27 cellular contexts compared by ENCODE assay signal in the genomic region with DNA sequence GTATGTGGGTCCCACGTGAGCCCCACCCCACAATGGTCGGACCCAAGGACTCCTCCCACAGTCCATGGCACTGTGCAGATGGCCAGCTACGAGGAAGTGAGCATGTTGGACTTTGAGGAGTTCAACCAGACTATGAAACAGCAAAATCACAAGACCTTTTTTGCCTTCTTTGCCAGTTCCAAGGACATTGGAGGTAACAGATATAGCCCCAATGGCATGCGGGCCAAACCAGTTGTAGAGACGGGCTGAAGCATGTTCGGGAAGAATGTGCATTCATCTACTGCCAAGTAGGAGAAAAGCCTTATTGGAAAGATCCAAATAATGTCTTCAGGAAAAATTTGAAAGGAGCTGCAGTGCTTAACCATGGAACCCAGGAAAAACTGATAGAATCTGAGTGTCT. TPM values are rescaled to one million over a fixed set of nuclear protein-coding genes. Genes with fewer than 3 reads are reported as not detected.
"Had no signal": no experiment of that assay in that cellular context is flagged by ENCODE, and none has a peak within 500 bp of the region (broad histone marks: within the 10 kb centered on the region; RNA-seq: fewer than 3 reads in every experiment).

No MANE protein-coding gene starts in this region.

- H3K4me1 Mint-ChIP-seq: naive thymus-derived CD4-positive, alpha-beta T cell; nephron; stimulated activated naive CD8-positive, alpha-beta T cell treated with anti-CD3 and anti-CD28 coated beads, Interleukin-15, amount 100 ng/mL, for 72 hours had no signal

- DNase-seq: dermis blood vessel endothelial cell; effector memory CD4-positive, alpha-beta T cell; erythroblast; foreskin fibroblast; heart left ventricle; left cardiac atrium; left lung; mesendoderm; midbrain; naive thymus-derived CD4-positive, alpha-beta T cell; nucleus accumbens; ovary; right lobe of liver; small intestine; stimulated activated CD4-positive, alpha-beta T cell treated with anti-CD3 and anti-CD28 coated beads, Interleukin-15, amount 100 ng/mL, for 24 hours; stimulated activated CD4-positive, alpha-beta T cell treated with anti-CD3 and anti-CD28 coated beads, Interleukin-4, amount 100 ng/mL, for 1 hour; stimulated activated CD8-positive, alpha-beta memory T cell treated with anti-CD3 and anti-CD28 coated beads, Interleukin-4, amount 100 ng/mL, for 48 hours; stimulated activated naive CD4-positive, alpha-beta T cell; stimulated activated naive CD8-positive, alpha-beta T cell treated with anti-CD3 and anti-CD28 coated beads, Interleukin-15, amount 100 ng/mL, for 72 hours had no signal

- H3K9ac ChIP-seq: neural progenitor cell had no signal

- ATAC-seq: gastroesophageal sphincter; heart left ventricle; left cardiac atrium; left lung; naive thymus-derived CD4-positive, alpha-beta T cell; right lobe of liver; stimulated activated naive CD8-positive, alpha-beta T cell treated with anti-CD3 and anti-CD28 coated beads, Interleukin-15, amount 100 ng/mL, for 72 hours had no signal

- H3K4me3 ChIP-seq: coronary artery, gastroesophageal sphincter, heart left ventricle, hepatocyte, left lung, neural progenitor cell, ovary, right lobe of liver, suprapubic skin, vagina had no signal

- H3K27me3 ChIP-seq: neural progenitor cell, ovary, right lobe of liver, vagina had no signal

- H3K4me3 Mint-ChIP-seq: naive thymus-derived CD4-positive, alpha-beta T cell; nephron; neural progenitor cell; stimulated activated naive CD8-positive, alpha-beta T cell treated with anti-CD3 and anti-CD28 coated beads, Interleukin-15, amount 100 ng/mL, for 72 hours had no signal

- H3K9me3 ChIP-seq: gastroesophageal sphincter, heart left ventricle, left lung, ovary, right lobe of liver, suprapubic skin, vagina had no signal

- H3K4me2 ChIP-seq: hepatocyte, neural progenitor cell had no signal

- H3K4me1 ChIP-seq: gastroesophageal sphincter, heart left ventricle, left lung, neural progenitor cell, right lobe of liver, suprapubic skin, vagina had no signal

- H3K27ac ChIP-seq: coronary artery, gastroesophageal sphincter, heart left ventricle, hepatocyte, left lung, neural progenitor cell, ovary, right lobe of liver, suprapubic skin, vagina had no signal

- H3K36me3 Mint-ChIP-seq: naive thymus-derived CD4-positive, alpha-beta T cell; neural progenitor cell had no signal

- FAIRE-seq: endothelial cell of umbilical vein, small intestine had no signal

- H2AFZ ChIP-seq: hepatocyte, neural progenitor cell had no signal

- H3K27ac Mint-ChIP-seq: naive thymus-derived CD4-positive, alpha-beta T cell; nephron; neural progenitor cell; stimulated activated naive CD8-positive, alpha-beta T cell treated with anti-CD3 and anti-CD28 coated beads, Interleukin-15, amount 100 ng/mL, for 72 hours had no signal

- H3K9me3 Mint-ChIP-seq: nephron; neural progenitor cell; stimulated activated naive CD8-positive, alpha-beta T cell treated with anti-CD3 and anti-CD28 coated beads, Interleukin-15, amount 100 ng/mL, for 72 hours had no signal

- H3K36me3 ChIP-seq: gastroesophageal sphincter, heart left ventricle, left lung, neural progenitor cell, ovary, right lobe of liver, suprapubic skin, vagina had no signal

- H3K79me2 ChIP-seq: hepatocyte had no signal

RNA-seq across cellular contexts. Expression of a gene that starts 12.6 kb away (rescaled TPM):
- total RNA-seq: dermis blood vessel endothelial cell; endothelial cell of umbilical vein; naive thymus-derived CD4-positive, alpha-beta T cell had no signal
- polyA plus RNA-seq: hepatocyte; naive thymus-derived CD4-positive, alpha-beta T cell had no signal
